ENCODE assay signal across 8 cellular contexts in genomic region chr3:111541911-111542483, GRCh38. TPM values are rescaled to one million over a fixed set of nuclear protein-coding genes. Genes with fewer than 3 reads are reported as not detected.
DNase-seq lines count a peak whose midpoint lies in the region; ATAC-seq and TF ChIP-seq lines count a peak whose summit lies in the region.

Gene CD96, plus strand, starts transcription at chr3:111542197. Its CDS starts 52 bp downstream, at chr3:111542249.

- H3K27me3 Mint-ChIP-seq in central memory CD8-positive, alpha-beta T cell, result no peaks in the 10 kb centered on the region

- WGBS in sigmoid colon, 2 donors, result 40 to 41% methylated on average over 11 of the region's 11 CpGs

- no peaks in the 10 kb centered on the region for H3K9me3 Mint-ChIP-seq in central memory CD8-positive, alpha-beta T cell

- H3K9me3 ChIP-seq in sigmoid colon (no peaks in the 10 kb centered on the region), tibial artery (no peaks in the 10 kb centered on the region)

- H3K27me3 ChIP-seq in sigmoid colon, result no peaks in the 10 kb centered on the region
- H3K27me3 ChIP-seq in tibial artery, result no peaks in the 10 kb centered on the region

- H3K27ac ChIP-seq in sigmoid colon, result no peak within 1 kb of the TSS
- H3K27ac ChIP-seq in tibial artery, result no peak within 1 kb of the TSS

- H3K36me3 ChIP-seq in sigmoid colon (no peaks in the 10 kb centered on the region), tibial artery (no peaks in the 10 kb centered on the region)

- TF ChIP-seq EP300 in sigmoid colon (IDR thresholded peaks at IDR 0.05), result no peak

- DNase-seq in Daoy (ENCODE audit: low read depth) (peak; percentile 32), UCSD-AML1 (lab: John Stamatoyannopoulos, UW; ENCODE audit: unreplicated experiment) (peak; percentile 7), sigmoid colon (no peak), D341Med (ENCODE audit: low spot score) (no peak), tibial artery (no peak)
- peak; percentile 39 to 77 for DNase-seq in central memory CD8-positive, alpha-beta T cell (ENCODE audit: low spot score in 2 of 2)
- peak; percentile 50 for DNase-seq in stimulated activated CD8-positive, alpha-beta memory T cell treated with anti-CD3 and anti-CD28 coated beads, Interleukin-12 subunit alpha, Interleukin-12 subunit beta, amount 100 ng/mL, for 4 hours (ENCODE audit: low read depth)

- no peak within 1 kb of the TSS for H3K4me3 Mint-ChIP-seq in central memory CD8-positive, alpha-beta T cell

- H3K36me3 Mint-ChIP-seq in central memory CD8-positive, alpha-beta T cell (ENCODE audit: insufficient read depth), result peaks cover 21% of the 10 kb centered on the region

- no peak for TF ChIP-seq POLR2A in sigmoid colon (IDR thresholded peaks at IDR 0.05)

- TF ChIP-seq CTCF in sigmoid colon (IDR thresholded peaks at IDR 0.05) (no peak), tibial artery (IDR thresholded peaks at IDR 0.05) (no peak)

- H3K4me1 Mint-ChIP-seq in central memory CD8-positive, alpha-beta T cell, result peaks cover 70% of the 10 kb centered on the region

- H3K4me3 ChIP-seq in sigmoid colon (no peak within 1 kb of the TSS), tibial artery (no peak within 1 kb of the TSS)

- peak; percentile 47 for ATAC-seq in HG02678 (IDR thresholded peaks at IDR 0.05; ENCODE audit: unreplicated experiment)
- ATAC-seq in central memory CD8-positive, alpha-beta T cell (replicated peaks; ENCODE audit: extremely low read depth, poor library complexity, severe bottlenecking), result peak; percentile 76

- intact Hi-C loops in sigmoid colon (cut with DNase I) (no loop called here), tibial artery (cut with DNase I; ENCODE audit: low total_unique reads) (no loop called here)

- H3K27ac Mint-ChIP-seq in central memory CD8-positive, alpha-beta T cell (ENCODE audit: low read depth), result no peak within 1 kb of the TSS

- H3K4me1 ChIP-seq in sigmoid colon (peaks cover 0 to 4% (median 0%) of the 10 kb centered on the region in 4 donors), tibial artery (peaks cover 0 to 7% (median 3%) of the 10 kb centered on the region in 4 donors)

RNA-seq across cellular contexts. Expression of gene CD96, which starts in this region (rescaled TPM):
- not detected in 2 replicates for total RNA-seq in Daoy (2014; rRNA removed; shearing (Covaris generic))
- 1 to 10 TPM in 1 of 4 donors, under 1 TPM in 2, not detected in 1; under 0.01 to 2.3 (median 0.54) TPM for total RNA-seq in sigmoid colon
- 1 to 10 TPM in 2 of 3 donors, under 1 TPM in 1; 0.23 to 8.2 (median 1.8) TPM for polyA plus RNA-seq in sigmoid colon

Comparison
In these comparisons a context has a peak if more than half of its experiments do, and no peak if none do; other contexts are left out.
1. Peak in DNase-seq in Daoy; RNA of the gene not detected or under 1 TPM.
2. DNase-seq: peak in UCSD-AML1 (single experiment), central memory CD8-positive, alpha-beta T cell (2 of 2) and stimulated activated CD8-positive, alpha-beta memory T cell treated with anti-CD3 and anti-CD28 coated beads, Interleukin-12 subunit alpha, Interleukin-12 subunit beta, amount 100 ng/mL, for 4 hours (single experiment); none in sigmoid colon (single experiment), D341Med (single experiment) and tibial artery (0 of 2).